17 cellular contexts compared by ENCODE assay signal in the genomic region with DNA sequence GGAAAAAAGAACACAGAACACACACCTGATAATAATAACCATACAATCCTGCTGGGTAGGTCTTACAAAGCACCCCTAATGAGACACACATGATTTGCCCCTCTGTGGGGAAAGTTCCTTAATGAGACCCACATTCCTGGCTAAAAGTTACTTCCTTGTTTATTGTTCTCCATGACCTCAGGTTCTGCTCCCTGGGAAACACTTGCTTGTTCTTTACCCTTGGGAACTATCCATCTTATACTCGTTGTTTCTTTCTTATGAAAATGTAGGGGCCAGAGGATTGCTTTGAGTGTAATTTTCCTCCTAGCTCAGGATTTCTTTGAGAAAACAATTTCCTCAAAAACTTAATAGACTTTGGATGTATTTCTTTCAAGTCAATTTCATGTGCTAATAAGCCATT. TPM values are rescaled to one million over a fixed set of nuclear protein-coding genes. Genes with fewer than 3 reads are reported as not detected.
"Had no signal": no experiment of that assay in that cellular context is flagged by ENCODE, and none has a peak within 500 bp of the region (broad histone marks: within the 10 kb centered on the region; RNA-seq: fewer than 3 reads in every experiment).

No MANE protein-coding gene starts in this region.

- H3K27me3 ChIP-seq: upper lobe of left lung had no signal

- H3K27ac ChIP-seq: coronary artery, epithelial cell of prostate, left ventricle myocardium inferior, upper lobe of left lung had no signal

- H3K9me3 Mint-ChIP-seq: activated naive CD4-positive, alpha-beta T cell treated with anti-CD3 and anti-CD28 coated beads, Interleukin-2, amount 50 U/mL, for 24 hours; stimulated activated naive CD8-positive, alpha-beta T cell treated with anti-CD3 and anti-CD28 coated beads, Interleukin-15, Interleukin-2, amounts not matched to agents 100 ng/mL and 50 ng/mL, for 24 hours had no signal

- H3K27me3 Mint-ChIP-seq: activated naive CD4-positive, alpha-beta T cell treated with anti-CD3 and anti-CD28 coated beads, Interleukin-2, amount 50 U/mL, for 24 hours; memory B cell; natural killer cell treated with Interleukin-12 subunit alpha and Interleukin-12 subunit beta and Interleukin-15 and Interleukin-18, amount 100 ng/mL, for 72 hours; stimulated activated naive CD8-positive, alpha-beta T cell treated with anti-CD3 and anti-CD28 coated beads, Interleukin-15, Interleukin-2, amounts not matched to agents 100 ng/mL and 50 ng/mL, for 24 hours; T-helper 17 cell had no signal

- ATAC-seq: natural killer cell treated with Interleukin-12 subunit alpha and Interleukin-12 subunit beta and Interleukin-15 and Interleukin-18, amount 100 ng/mL, for 72 hours; T-helper 17 cell had no signal

- H3K4me1 ChIP-seq: left ventricle myocardium inferior, upper lobe of left lung had no signal

- H3K27ac Mint-ChIP-seq: activated naive CD4-positive, alpha-beta T cell treated with anti-CD3 and anti-CD28 coated beads, Interleukin-2, amount 50 U/mL, for 24 hours; memory B cell; natural killer cell treated with Interleukin-12 subunit alpha and Interleukin-12 subunit beta and Interleukin-15 and Interleukin-18, amount 100 ng/mL, for 72 hours; stimulated activated naive CD8-positive, alpha-beta T cell treated with anti-CD3 and anti-CD28 coated beads, Interleukin-15, Interleukin-2, amounts not matched to agents 100 ng/mL and 50 ng/mL, for 24 hours; T-helper 17 cell had no signal

- H3K4me3 Mint-ChIP-seq: activated naive CD4-positive, alpha-beta T cell treated with anti-CD3 and anti-CD28 coated beads, Interleukin-2, amount 50 U/mL, for 24 hours; memory B cell; natural killer cell treated with Interleukin-12 subunit alpha and Interleukin-12 subunit beta and Interleukin-15 and Interleukin-18, amount 100 ng/mL, for 72 hours; stimulated activated naive CD8-positive, alpha-beta T cell treated with anti-CD3 and anti-CD28 coated beads, Interleukin-15, Interleukin-2, amounts not matched to agents 100 ng/mL and 50 ng/mL, for 24 hours; T-helper 17 cell had no signal

- H3K4me1 Mint-ChIP-seq: activated naive CD4-positive, alpha-beta T cell treated with anti-CD3 and anti-CD28 coated beads, Interleukin-2, amount 50 U/mL, for 24 hours; memory B cell; T-helper 17 cell had no signal

- H3K36me3 ChIP-seq: left ventricle myocardium inferior, upper lobe of left lung had no signal

- H3K9me3 ChIP-seq: upper lobe of left lung had no signal

- H3K36me3 Mint-ChIP-seq: activated naive CD4-positive, alpha-beta T cell treated with anti-CD3 and anti-CD28 coated beads, Interleukin-2, amount 50 U/mL, for 24 hours; memory B cell; natural killer cell treated with Interleukin-12 subunit alpha and Interleukin-12 subunit beta and Interleukin-15 and Interleukin-18, amount 100 ng/mL, for 72 hours had no signal

- H3K4me3 ChIP-seq: coronary artery, left ventricle myocardium inferior, upper lobe of left lung had no signal

- DNase-seq: activated CD4-positive, alpha-beta T cell treated with anti-CD3 and anti-CD28 coated beads, Interleukin-2, amount 50 U/mL, for 1 hour; caudate nucleus; effector CD8-positive, alpha-beta T cell; hypothalamus; islet precursor cell; left ventricle myocardium inferior; retina; stimulated activated CD4-positive, alpha-beta T cell treated with anti-CD3 and anti-CD28 coated beads, Interleukin-15, amount 100 ng/mL, for 24 hours; stimulated activated CD4-positive, alpha-beta T cell treated with anti-CD3 and anti-CD28 coated beads, Interleukin-4, amount 100 ng/mL, for 24 hours; T-helper 17 cell; upper lobe of left lung had no signal

RNA-seq across cellular contexts. Expression of a gene that starts 52.1 kb away (rescaled TPM):
- total RNA-seq: natural killer cell treated with Interleukin-12 subunit alpha and Interleukin-12 subunit beta and Interleukin-15 and Interleukin-18, amount 100 ng/mL, for 72 hours; T-helper 17 cell had no signal
